Comparison of ENCODE assay signal across 10 cellular contexts in genomic region chr14:99736600-99737371, GRCh38. TPM values are rescaled to one million over a fixed set of nuclear protein-coding genes. Genes with fewer than 3 reads are reported as not detected.
DNase-seq lines count a peak whose midpoint lies in the region; ATAC-seq, FAIRE-seq and TF ChIP-seq lines count a peak whose summit lies in the region.
"Had no signal": no experiment of that assay in that cellular context is flagged by ENCODE, and none has a peak within 500 bp of the region (broad histone marks: within the 10 kb centered on the region; RNA-seq: fewer than 3 reads in every experiment).

No MANE protein-coding gene starts in this region.

- peak overlapping the region; percentile 71 for H3K9ac ChIP-seq in endothelial cell of umbilical vein (replicated peaks; ENCODE audit: extremely low read depth, insufficient read depth, low read length)
- H3K9ac ChIP-seq in mucosa of rectum (ENCODE audit: low read depth in 1 of 2, low read length in 2 of 2): no peak overlapping the region

- no peak overlapping the region for H2AFZ ChIP-seq in PC-9
- H2AFZ ChIP-seq in endothelial cell of umbilical vein (ENCODE audit: low read depth, low read length): peak overlapping the region; percentile 85

- TF ChIP-seq POLR2A in endothelial cell of umbilical vein (IDR thresholded peaks at IDR 0.05; ENCODE audit: low read depth, low read length) (no peak), upper lobe of left lung (IDR thresholded peaks at IDR 0.05) (no peak)

- H4K20me1 ChIP-seq in PC-9 (ENCODE audit: insufficient read depth): no peaks in the 10 kb centered on the region
- H4K20me1 ChIP-seq in endothelial cell of umbilical vein (replicated peaks; ENCODE audit: control insufficient read depth, extremely low read depth, insufficient read depth, low read length): no peaks in the 10 kb centered on the region

- no peaks in the 10 kb centered on the region for H3K9me1 ChIP-seq in endothelial cell of umbilical vein (replicated peaks; ENCODE audit: control insufficient read depth, extremely low read depth, insufficient read depth, low read length)

- POLR2A ChIA-PET in PC-9 (lab: Charles Lee; ENCODE audit: unreplicated experiment) (no interaction called here), endothelial cell of umbilical vein (lab: Charles Lee) (no interaction called here)

- intact Hi-C loops in PC-9 (cut with micrococcal nuclease; ENCODE audit: unreplicated experiment): loop anchor here (10.0 kb wide), 1 partner anchor 58 kb away; the partner anchor contains the start of gene EML1
- intact Hi-C loops in endothelial cell of umbilical vein (cut with micrococcal nuclease): loop anchor here (1.0 kb wide), 2 partner anchors 16 to 22 kb away; no protein-coding TSS in a partner anchor

- peak in 1 of 4 donors; percentile 18 for TF ChIP-seq EP300 in upper lobe of left lung (IDR thresholded peaks at IDR 0.05)

- no peaks in the 10 kb centered on the region for H3K9me3 ChIP-seq in PC-9 (ENCODE audit: insufficient read depth, low read depth)
- no peaks in the 10 kb centered on the region for H3K9me3 ChIP-seq in endothelial cell of umbilical vein (replicated peaks; ENCODE audit: control insufficient read depth, insufficient read depth, low read length)
- no peaks in the 10 kb centered on the region for H3K9me3 ChIP-seq in mucosa of rectum (ENCODE audit: control insufficient read depth in 2 of 2, low read length in 2 of 2)
- H3K9me3 ChIP-seq in upper lobe of left lung: no peaks in the 10 kb centered on the region

- 33 to 34% methylated on average over 7 to 10 of the region's 10 CpGs for WGBS in upper lobe of left lung, 2 donors

- no peaks in the 10 kb centered on the region for H3K9me2 ChIP-seq in PC-9 (ENCODE audit: insufficient read depth)

- H3K27ac ChIP-seq in PC-9: no peak overlapping the region
- H3K27ac ChIP-seq in endothelial cell of umbilical vein (ENCODE audit: insufficient read depth, low read depth, low read length): peak overlapping the region; percentile 81
- peak overlapping the region in 1 of 2 donors; percentile 2 for H3K27ac ChIP-seq in mucosa of rectum (ENCODE audit: low read depth in 2 of 2, low read length in 2 of 2)
- peak overlapping the region; percentile 34 to 85 (median 78) for H3K27ac ChIP-seq in upper lobe of left lung

- H3K4me3 ChIP-seq in PC-9 (peak overlapping the region; percentile 49; the same call in 1 of the 2 replicates), endothelial cell of umbilical vein (replicated peaks in 1 of 3; ENCODE audit: insufficient read depth in 1 of 3, low read depth in 1 of 3, low read length in 3 of 3) (no peak overlapping the region), mucosa of rectum (ENCODE audit: low read length in 2 of 2) (peak overlapping the region; percentile 28 to 41), upper lobe of left lung (peak overlapping the region in 3 of 4 donors; percentile 53 to 66 (median 56))

- no peaks in the 10 kb centered on the region for H3K36me3 ChIP-seq in PC-9 (ENCODE audit: low read depth)
- peaks cover 0 to 3% of the 10 kb centered on the region in 2 experiments for H3K36me3 ChIP-seq in endothelial cell of umbilical vein (ENCODE audit: control insufficient read depth in 2 of 2, extremely low read depth in 1 of 2, insufficient read depth in 2 of 2, low read length in 2 of 2)
- H3K36me3 ChIP-seq in mucosa of rectum (ENCODE audit: control insufficient read depth in 2 of 2, insufficient read depth in 2 of 2, low read length in 2 of 2): no peaks in the 10 kb centered on the region
- no peaks in the 10 kb centered on the region for H3K36me3 ChIP-seq in upper lobe of left lung

- H3K4me2 ChIP-seq in PC-9: peak overlapping the region; percentile 76; the same call in 1 of the 2 replicates
- peak overlapping the region; percentile 64 for H3K4me2 ChIP-seq in endothelial cell of umbilical vein (ENCODE audit: insufficient read depth, low read length)

- CTCF ChIA-PET in PC-9 (lab: Charles Lee) (no interaction called here), endothelial cell of umbilical vein (lab: Charles Lee) (interaction anchor here (1.3 to 2.7 kb wide), 2 partner anchors 15 to 56 kb away, joined by 11 to 13 read pairs; partner anchors contain the start of gene EML1)

- BruUV-seq in PC-9 (replicated peaks; lab: Mats Ljungman, UMichigan) (no TSS peak), endothelial cell of umbilical vein (replicated peaks; lab: Mats Ljungman, UMichigan) (no TSS peak)

- DNase-seq in PC-9: no peak
- DNase-seq in endothelial cell of umbilical vein (ENCODE audit: low read depth, low spot score): no peak
- DNase-seq in upper lobe of left lung: no peak
- DNase-seq in GM20000 (ENCODE audit: low spot score): no peak
- no peak for DNase-seq in NCI-H187 (lab: John Stamatoyannopoulos, UW)
- DNase-seq: NCI-H1105 treated with DMSO at 0.1 percent for 48 hours had no signal

- TF ChIP-seq CTCF in PC-9 (conservative IDR thresholded peaks at IDR 0.05) (no peak), endothelial cell of umbilical vein (IDR thresholded peaks at IDR 0.05; ENCODE audit: extremely low read depth in 1 of 2, insufficient read depth in 1 of 2, low read depth in 1 of 2, low read length in 2 of 2) (no peak), upper lobe of left lung (IDR thresholded peaks at IDR 0.05) (no peak), GM20000 (IDR thresholded peaks at IDR 0.05; ENCODE audit: extremely low read depth, missing control alignments) (no peak)

- FAIRE-seq in endothelial cell of umbilical vein (lab: Jason Lieb, UNC): no peak
- FAIRE-seq: bronchial epithelial cell, TTC549 had no signal

- no peaks in the 10 kb centered on the region for H3K79me2 ChIP-seq in PC-9 (ENCODE audit: low read depth)
- H3K79me2 ChIP-seq in endothelial cell of umbilical vein (ENCODE audit: control insufficient read depth, insufficient read depth, low read length): peaks cover 3% of the 10 kb centered on the region

- ATAC-seq in upper lobe of left lung (ENCODE audit: low FRiP score in 2 of 2) (peak in 1 of 2 donors; percentile 23), GM21528 (IDR thresholded peaks at IDR 0.05; ENCODE audit: low FRiP score, unreplicated experiment) (no peak)

- dilution Hi-C loops in endothelial cell of umbilical vein (cut with MboI; ENCODE audit: extremely low pct_ligation_motif_present, low sequenced_read_pairs): no loop called here

- H3K27me3 ChIP-seq in PC-9 (ENCODE audit: insufficient read depth, low read depth) (no peaks in the 10 kb centered on the region), endothelial cell of umbilical vein (ENCODE audit: control insufficient read depth in 2 of 2, insufficient read depth in 2 of 2, low read length in 2 of 2) (no peaks in the 10 kb centered on the region), mucosa of rectum (ENCODE audit: control insufficient read depth in 2 of 2, insufficient read depth in 2 of 2, low read length in 2 of 2) (peaks cover 15 to 22% of the 10 kb centered on the region in 2 donors), upper lobe of left lung (no peaks in the 10 kb centered on the region)

- H3K4me1 ChIP-seq in PC-9 (replicated peaks; ENCODE audit: insufficient read depth): no peaks in the 10 kb centered on the region
- H3K4me1 ChIP-seq in endothelial cell of umbilical vein (ENCODE audit: control insufficient read depth, extremely low read depth, insufficient read depth, low read length): peaks cover 39% of the 10 kb centered on the region
- H3K4me1 ChIP-seq in mucosa of rectum (ENCODE audit: control insufficient read depth in 2 of 2, insufficient read depth in 2 of 2, low read length in 2 of 2): peaks cover 0 to 7% of the 10 kb centered on the region in 2 donors
- peaks cover 39 to 73% (median 59%) of the 10 kb centered on the region in 4 donors for H3K4me1 ChIP-seq in upper lobe of left lung

- no peaks in the 10 kb centered on the region for H3F3A ChIP-seq in PC-9 (ENCODE audit: insufficient read depth, low read depth)

TF ChIP-seq in endothelial cell of umbilical vein, 7 proteins besides CTCF, POLR2A, EP300 and RAD21:
- TF ChIP-seq EZH2 (IDR thresholded peaks at IDR 0.05; ENCODE audit: borderline replicate concordance, low read depth, low read length, severe bottlenecking) (no peak), JUN (IDR thresholded peaks at IDR 0.05; ENCODE audit: borderline replicate concordance, insufficient read depth, insufficient read length, low read depth) (no peak), FOS (IDR thresholded peaks at IDR 0.05; ENCODE audit: borderline replicate concordance, insufficient read depth, low read length) (no peak), MYC (IDR thresholded peaks at IDR 0.05; ENCODE audit: low read depth, low read length) (no peak), GATA2 (IDR thresholded peaks at IDR 0.05; ENCODE audit: insufficient read depth, insufficient read length, low read depth, low read length) (no peak), MAX (IDR thresholded peaks at IDR 0.05; ENCODE audit: insufficient read depth, insufficient read length) (no peak), POLR2AphosphoS5 (IDR thresholded peaks at IDR 0.05; ENCODE audit: insufficient read depth, low read depth, low read length) (no peak)
TF ChIP-seq in endothelial cell of umbilical vein: peak in this region for 0.

RNA-seq across cellular contexts. Expression of gene CYP46A1, which starts 52.7 kb away (rescaled TPM):
- total RNA-seq in PC-9 (2021) (not detected in 2 replicates), endothelial cell of umbilical vein (0.14 and 0.24 TPM in 2 replicates), upper lobe of left lung (10 to 100 TPM in 1 of 6 donors, 1 to 10 TPM in 2, under 1 TPM in 3; 0.15 to 12.6 (median 1.2) TPM)
- 0.03 and 0.05 TPM in 2 replicates for polyA plus RNA-seq in endothelial cell of umbilical vein
- 0.03 TPM in 2 replicates for polyA plus RNA-seq in endothelial cell of umbilical vein (2011; cell fraction: cytosol; rRNA removed)
- 0.16 and 0.28 TPM in 2 replicates for polyA plus RNA-seq in endothelial cell of umbilical vein (2011; cell fraction: nucleus; rRNA removed)
- 0.05 TPM in 2 replicates for polyA plus RNA-seq in endothelial cell of umbilical vein (2012)
- polyA minus RNA-seq in endothelial cell of umbilical vein: not detected in 2 replicates
- not detected for polyA minus RNA-seq in endothelial cell of umbilical vein (2011; cell fraction: cytosol; rRNA and poly(A)+ RNA removed)
- 0.10 TPM in 1 of 2 replicates, not detected in the other for polyA minus RNA-seq in endothelial cell of umbilical vein (2011; cell fraction: nucleus; rRNA and poly(A)+ RNA removed)
- total RNA-seq: bronchial epithelial cell had no signal

RNA-seq across cellular contexts. Expression of gene EML1, which starts 56.4 kb away (rescaled TPM):
- total RNA-seq in PC-9 (2021) (1.8 and 2.4 TPM in 2 replicates), endothelial cell of umbilical vein (33.0 and 47.8 TPM in 2 replicates), upper lobe of left lung (10 to 100 TPM; 22.2 to 55.5 (median 36.4) TPM)
- 20.7 and 22.9 TPM in 2 replicates for polyA plus RNA-seq in endothelial cell of umbilical vein
- 20.7 and 26.3 TPM in 2 replicates for polyA plus RNA-seq in endothelial cell of umbilical vein (2011; cell fraction: cytosol; rRNA removed)
- 39.6 TPM in 2 replicates for polyA plus RNA-seq in endothelial cell of umbilical vein (2011; cell fraction: nucleus; rRNA removed)
- 27.4 and 29.7 TPM in 2 replicates for polyA plus RNA-seq in endothelial cell of umbilical vein (2012)
- 102 and 113 TPM in 2 replicates for polyA minus RNA-seq in endothelial cell of umbilical vein
- polyA minus RNA-seq in endothelial cell of umbilical vein (2011; cell fraction: cytosol; rRNA and poly(A)+ RNA removed): 14.7 TPM
- polyA minus RNA-seq in endothelial cell of umbilical vein (2011; cell fraction: nucleus; rRNA and poly(A)+ RNA removed): 64.9 and 76.5 TPM in 2 replicates

Comparison
In these comparisons a context has a peak if more than half of its experiments do, and no peak if none do; other contexts are left out.
1. H3K4me3 ChIP-seq: peak in PC-9 (single experiment), mucosa of rectum (2 of 2) and upper lobe of left lung (3 of 4); none in endothelial cell of umbilical vein (0 of 3).